ENCODE assay signal across 2 cellular contexts in the genomic region with DNA sequence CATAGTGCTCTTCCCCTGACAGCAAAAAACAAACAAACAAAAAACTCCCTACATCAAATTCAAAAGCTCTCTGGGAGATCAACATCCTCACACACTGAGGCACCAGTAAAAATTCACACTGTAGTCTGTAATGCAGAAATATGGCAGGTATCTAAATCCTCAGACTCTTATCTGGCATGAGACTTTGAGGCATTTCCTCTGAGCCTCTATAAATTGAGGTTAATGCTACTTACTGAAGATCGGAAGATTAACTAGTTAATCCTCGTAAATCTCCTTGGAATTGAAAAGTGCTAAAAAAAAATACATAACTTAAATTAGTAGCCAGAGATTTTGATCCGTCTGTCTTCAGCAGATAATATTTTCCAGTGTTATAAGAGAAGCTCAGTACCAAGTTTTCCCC.
TF ChIP-seq lines count a peak whose summit lies in the region.

No MANE protein-coding gene starts in this region.

TF ChIP-seq in SK-N-SH, 30 proteins besides CTCF, POLR2A, EP300 and RAD21 (continued from another document):
- TF ChIP-seq, protein P1, sequence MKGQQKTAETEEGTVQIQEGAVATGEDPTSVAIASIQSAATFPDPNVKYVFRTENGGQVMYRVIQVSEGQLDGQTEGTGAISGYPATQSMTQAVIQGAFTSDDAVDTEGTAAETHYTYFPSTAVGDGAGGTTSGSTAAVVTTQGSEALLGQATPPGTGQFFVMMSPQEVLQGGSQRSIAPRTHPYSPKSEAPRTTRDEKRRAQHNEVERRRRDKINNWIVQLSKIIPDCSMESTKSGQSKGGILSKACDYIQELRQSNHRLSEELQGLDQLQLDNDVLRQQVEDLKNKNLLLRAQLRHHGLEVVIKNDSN (IDR thresholded peaks at IDR 0.05; ENCODE audit: borderline replicate concordance, low read depth): no peak

TF ChIP-seq in WTC11, 78 proteins besides CTCF, POLR2A, EP300 and RAD21 (continued from another document):
- TF ChIP-seq, protein P2, sequence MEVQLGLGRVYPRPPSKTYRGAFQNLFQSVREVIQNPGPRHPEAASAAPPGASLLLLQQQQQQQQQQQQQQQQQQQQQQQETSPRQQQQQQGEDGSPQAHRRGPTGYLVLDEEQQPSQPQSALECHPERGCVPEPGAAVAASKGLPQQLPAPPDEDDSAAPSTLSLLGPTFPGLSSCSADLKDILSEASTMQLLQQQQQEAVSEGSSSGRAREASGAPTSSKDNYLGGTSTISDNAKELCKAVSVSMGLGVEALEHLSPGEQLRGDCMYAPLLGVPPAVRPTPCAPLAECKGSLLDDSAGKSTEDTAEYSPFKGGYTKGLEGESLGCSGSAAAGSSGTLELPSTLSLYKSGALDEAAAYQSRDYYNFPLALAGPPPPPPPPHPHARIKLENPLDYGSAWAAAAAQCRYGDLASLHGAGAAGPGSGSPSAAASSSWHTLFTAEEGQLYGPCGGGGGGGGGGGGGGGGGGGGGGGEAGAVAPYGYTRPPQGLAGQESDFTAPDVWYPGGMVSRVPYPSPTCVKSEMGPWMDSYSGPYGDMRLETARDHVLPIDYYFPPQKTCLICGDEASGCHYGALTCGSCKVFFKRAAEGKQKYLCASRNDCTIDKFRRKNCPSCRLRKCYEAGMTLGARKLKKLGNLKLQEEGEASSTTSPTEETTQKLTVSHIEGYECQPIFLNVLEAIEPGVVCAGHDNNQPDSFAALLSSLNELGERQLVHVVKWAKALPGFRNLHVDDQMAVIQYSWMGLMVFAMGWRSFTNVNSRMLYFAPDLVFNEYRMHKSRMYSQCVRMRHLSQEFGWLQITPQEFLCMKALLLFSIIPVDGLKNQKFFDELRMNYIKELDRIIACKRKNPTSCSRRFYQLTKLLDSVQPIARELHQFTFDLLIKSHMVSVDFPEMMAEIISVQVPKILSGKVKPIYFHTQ (CRISPR knock-in tag; IDR thresholded peaks at IDR 0.05): no peak
- TF ChIP-seq TEAD4 (CRISPR knock-in tag; IDR thresholded peaks at IDR 0.05): no peak
